In the genomic region with DNA sequence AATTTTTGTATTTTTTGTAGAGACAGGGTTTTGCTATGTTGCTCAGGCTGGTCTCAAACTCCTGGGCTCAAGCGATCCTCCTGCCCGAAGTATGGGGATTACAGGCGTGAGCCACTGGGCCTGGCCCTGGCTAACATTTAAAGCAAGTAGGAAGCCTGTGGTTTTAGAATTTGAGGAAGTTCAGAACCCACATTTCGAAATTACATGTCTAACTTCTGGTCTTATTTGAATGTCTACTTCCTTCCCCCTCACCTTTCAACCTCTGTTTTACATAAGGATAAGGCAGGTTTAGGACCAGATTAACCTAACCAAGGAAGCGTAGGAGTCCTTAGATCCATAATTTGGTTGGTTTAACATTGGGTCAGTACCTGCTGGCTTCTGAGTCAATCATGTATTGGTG, we compare ENCODE assay signal across 10 cellular contexts.
A peak's percentile ranks its signal among the peaks of the same experiment; 100 is the strongest.
DNase-seq lines count a peak whose midpoint lies in the region; ATAC-seq and TF ChIP-seq lines count a peak whose summit lies in the region.
"Had no signal": no experiment of that assay in that cellular context is flagged by ENCODE, and none has a peak within 500 bp of the region (broad histone marks: within the 10 kb centered on the region; RNA-seq: fewer than 3 reads in every experiment).

No MANE protein-coding gene starts in this region.

- peaks cover 92 to 95% (median 94%) of the 10 kb centered on the region in 3 donors for H3K27me3 Mint-ChIP-seq in CD14-positive monocyte (ENCODE audit: low read depth in 3 of 3)
- H3K27me3 Mint-ChIP-seq in stimulated activated naive CD8-positive, alpha-beta T cell treated with anti-CD3 and anti-CD28 coated beads, Interleukin-15, amount 100 ng/mL, for 72 hours = peaks cover 28% of the 10 kb centered on the region
- peaks cover 23% of the 10 kb centered on the region for H3K27me3 Mint-ChIP-seq in activated naive CD4-positive, alpha-beta T cell treated with anti-CD3 and anti-CD28 coated beads, Interleukin-2, amount 10 ng/mL, durations not matched to agents 7 days and 5 days

- H3K4me1 Mint-ChIP-seq in CD14-positive monocyte = peaks cover 51% of the 10 kb centered on the region
- H3K4me1 Mint-ChIP-seq in stimulated activated naive CD8-positive, alpha-beta T cell treated with anti-CD3 and anti-CD28 coated beads, Interleukin-15, amount 100 ng/mL, for 72 hours = no peaks in the 10 kb centered on the region
- H3K4me1 Mint-ChIP-seq in activated naive CD4-positive, alpha-beta T cell treated with anti-CD3 and anti-CD28 coated beads, Interleukin-2, amount 10 ng/mL, durations not matched to agents 7 days and 5 days = peaks cover 11% of the 10 kb centered on the region

- H3K9me3 Mint-ChIP-seq in CD14-positive monocyte = peaks cover 0 to 25% (median 9%) of the 10 kb centered on the region in 7 donors
- no peaks in the 10 kb centered on the region for H3K9me3 Mint-ChIP-seq in stimulated activated naive CD8-positive, alpha-beta T cell treated with anti-CD3 and anti-CD28 coated beads, Interleukin-15, amount 100 ng/mL, for 72 hours
- no peaks in the 10 kb centered on the region for H3K9me3 Mint-ChIP-seq in activated naive CD4-positive, alpha-beta T cell treated with anti-CD3 and anti-CD28 coated beads, Interleukin-2, amount 10 ng/mL, durations not matched to agents 7 days and 5 days

- no peak overlapping the region for H3K4me3 ChIP-seq in OCI-LY3 (ENCODE audit: low read length)
- no peak overlapping the region for H3K4me3 ChIP-seq in osteoblast (ENCODE audit: insufficient read depth, low read length)
- H3K4me3 ChIP-seq: testis had no signal

- peaks cover 12 to 14% of the 10 kb centered on the region in 2 donors for H3K36me3 Mint-ChIP-seq in CD14-positive monocyte
- no peaks in the 10 kb centered on the region for H3K36me3 Mint-ChIP-seq in activated naive CD4-positive, alpha-beta T cell treated with anti-CD3 and anti-CD28 coated beads, Interleukin-2, amount 10 ng/mL, durations not matched to agents 7 days and 5 days

- H4K20me1 ChIP-seq in OCI-LY3 (ENCODE audit: insufficient read depth, low read length) (peaks cover 85% of the 10 kb centered on the region), osteoblast (ENCODE audit: insufficient read depth, low read length) (no peaks in the 10 kb centered on the region)

- no peak overlapping the region for H3K27ac ChIP-seq in OCI-LY3 (ENCODE audit: low read length)
- no peak overlapping the region for H3K27ac ChIP-seq in osteoblast (ENCODE audit: low read depth, low read length)
- H3K27ac ChIP-seq: testis had no signal

- peak overlapping the region; percentile 39 to 76 for H3K4me3 Mint-ChIP-seq in CD14-positive monocyte
- H3K4me3 Mint-ChIP-seq in stimulated activated naive CD8-positive, alpha-beta T cell treated with anti-CD3 and anti-CD28 coated beads, Interleukin-15, amount 100 ng/mL, for 72 hours = no peak overlapping the region
- H3K4me3 Mint-ChIP-seq in activated naive CD4-positive, alpha-beta T cell treated with anti-CD3 and anti-CD28 coated beads, Interleukin-2, amount 10 ng/mL, durations not matched to agents 7 days and 5 days = no peak overlapping the region

- H3K36me3 ChIP-seq in OCI-LY3 (replicated peaks; ENCODE audit: low read depth, low read length) = no peaks in the 10 kb centered on the region
- H3K36me3 ChIP-seq in osteoblast (ENCODE audit: insufficient read depth, low read length) = no peaks in the 10 kb centered on the region

- H3K9me3 ChIP-seq in OCI-LY3 (ENCODE audit: insufficient read depth, low read length) (no peaks in the 10 kb centered on the region), osteoblast (ENCODE audit: low read depth, low read length) (no peaks in the 10 kb centered on the region)
- H3K9me3 ChIP-seq: testis had no signal

- H3K4me1 ChIP-seq in OCI-LY3 (ENCODE audit: low read length) = peaks cover 28% of the 10 kb centered on the region
- no peaks in the 10 kb centered on the region for H3K4me1 ChIP-seq in osteoblast (ENCODE audit: insufficient read depth, low read length)

- intact Hi-C loops in CD14-positive monocyte (cut with micrococcal nuclease) = loop anchor here in 1 of 2 donors (10.0 kb wide), 1 partner anchor 199 kb away; no protein-coding TSS in a partner anchor

- no peaks in the 10 kb centered on the region for H3K79me2 ChIP-seq in OCI-LY3 (ENCODE audit: low read length)
- H3K79me2 ChIP-seq in osteoblast (ENCODE audit: insufficient read depth, low read length) = no peaks in the 10 kb centered on the region

- TF ChIP-seq CTCF in CD14-positive monocyte (IDR thresholded peaks at IDR 0.05) (no peak), OCI-LY3 (IDR thresholded peaks at IDR 0.05; ENCODE audit: low read depth, low read length) (no peak), osteoblast (IDR thresholded peaks at IDR 0.05; ENCODE audit: extremely low read depth, low read depth, low read length) (no peak)

- H3K27me3 ChIP-seq in OCI-LY3 (ENCODE audit: low read depth, low read length) (peaks cover 90% of the 10 kb centered on the region), osteoblast (ENCODE audit: insufficient read depth, low read length) (peaks cover 41% of the 10 kb centered on the region)
- H3K27me3 ChIP-seq: testis had no signal

- DNase-seq in CD14-positive monocyte (ENCODE audit: low spot score) = peak; percentile 82
- no peak for DNase-seq in stimulated activated naive CD8-positive, alpha-beta T cell treated with anti-CD3 and anti-CD28 coated beads, Interleukin-15, amount 100 ng/mL, for 72 hours
- no peak for DNase-seq in osteoblast (ENCODE audit: insufficient read length, low spot score, missing footprints)
- DNase-seq in activated naive CD4-positive, alpha-beta T cell treated with anti-CD3 and anti-CD28 coated beads, Interleukin-2, amount 10 ng/mL, durations not matched to agents 7 days and 5 days = no peak
- no peak for DNase-seq in stimulated activated CD4-positive, alpha-beta T cell treated with anti-CD3 and anti-CD28 coated beads, Interleukin-15, amount 100 ng/mL, for 24 hours
- DNase-seq: NCI-H82, testis had no signal

- H3K4me2 ChIP-seq in OCI-LY3 (ENCODE audit: low read length) (peak overlapping the region; percentile 25; the same call in 1 of the 2 replicates), osteoblast (ENCODE audit: insufficient read depth, low read length) (no peak overlapping the region)

- H3K27ac Mint-ChIP-seq in CD14-positive monocyte = peak overlapping the region in 6 of 7 donors; percentile 48 to 76 (median 64)
- no peak overlapping the region for H3K27ac Mint-ChIP-seq in stimulated activated naive CD8-positive, alpha-beta T cell treated with anti-CD3 and anti-CD28 coated beads, Interleukin-15, amount 100 ng/mL, for 72 hours
- no peak overlapping the region for H3K27ac Mint-ChIP-seq in activated naive CD4-positive, alpha-beta T cell treated with anti-CD3 and anti-CD28 coated beads, Interleukin-2, amount 10 ng/mL, durations not matched to agents 7 days and 5 days

- CTCF ChIA-PET in activated naive CD4-positive, alpha-beta T cell treated with anti-CD3 and anti-CD28 coated beads, Interleukin-2, amount 10 ng/mL, durations not matched to agents 7 days and 5 days (lab: Charles Lee) = no interaction called here

- ATAC-seq in GM19438 (IDR thresholded peaks at IDR 0.05; ENCODE audit: low read depth, unreplicated experiment) (peak; percentile 87), HG03066 (IDR thresholded peaks at IDR 0.05; ENCODE audit: low read depth, unreplicated experiment) (peak; percentile 84)
- no peak for ATAC-seq in stimulated activated naive CD8-positive, alpha-beta T cell treated with anti-CD3 and anti-CD28 coated beads, Interleukin-15, amount 100 ng/mL, for 72 hours

- H2AFZ ChIP-seq in OCI-LY3 (ENCODE audit: low read depth, low read length) (no peak overlapping the region), osteoblast (ENCODE audit: low read length) (no peak overlapping the region)

- no peak overlapping the region for H3K9ac ChIP-seq in OCI-LY3 (ENCODE audit: low read length)

Comparison
In these comparisons a context has a peak if more than half of its experiments do, and no peak if none do; other contexts are left out.
1. H3K27ac Mint-ChIP-seq: peak in CD14-positive monocyte (6 of 7); none in stimulated activated naive CD8-positive, alpha-beta T cell treated with anti-CD3 and anti-CD28 coated beads, Interleukin-15, amount 100 ng/mL, for 72 hours (0 of 2) and activated naive CD4-positive, alpha-beta T cell treated with anti-CD3 and anti-CD28 coated beads, Interleukin-2, amount 10 ng/mL, durations not matched to agents 7 days and 5 days (single experiment).
2. H3K4me3 Mint-ChIP-seq: peak in CD14-positive monocyte (2 of 2); none in stimulated activated naive CD8-positive, alpha-beta T cell treated with anti-CD3 and anti-CD28 coated beads, Interleukin-15, amount 100 ng/mL, for 72 hours (0 of 2) and activated naive CD4-positive, alpha-beta T cell treated with anti-CD3 and anti-CD28 coated beads, Interleukin-2, amount 10 ng/mL, durations not matched to agents 7 days and 5 days (single experiment).